In genomic region chr4:11488657-11489448, GRCh38 we compare ENCODE assay signal across 1 cellular context.
TF ChIP-seq lines count a peak whose summit lies in the region.

No MANE protein-coding gene starts in this region.

TF ChIP-seq in GM23338, 12 proteins besides CTCF, POLR2A, EP300 and RAD21 (continued from another document):
- TF ChIP-seq REST (IDR thresholded peaks at IDR 0.05; ENCODE audit: unreplicated experiment) (no peak), STAT1 (IDR thresholded peaks at IDR 0.05; ENCODE audit: unreplicated experiment) (no peak), ETS1 (IDR thresholded peaks at IDR 0.05) (no peak), NANOG (IDR thresholded peaks at IDR 0.05; ENCODE audit: borderline replicate concordance) (no peak), CREB1 (CRISPR knock-in tag; IDR thresholded peaks at IDR 0.05; ENCODE audit: low read depth) (no peak), POLR2AphosphoS5 (IDR thresholded peaks at IDR 0.05; ENCODE audit: low read depth) (no peak), JUNB (IDR thresholded peaks at IDR 0.05; ENCODE audit: unreplicated experiment) (no peak), ZNF331 (CRISPR knock-in tag; IDR thresholded peaks at IDR 0.05; ENCODE audit: low read depth) (no peak)
